Comparison of ENCODE assay signal across 8 cellular contexts in genomic region chr2:19349911-19350677, GRCh38. TPM values are rescaled to one million over a fixed set of nuclear protein-coding genes. Genes with fewer than 3 reads are reported as not detected.
DNase-seq lines count a peak whose midpoint lies in the region; ATAC-seq and TF ChIP-seq lines count a peak whose summit lies in the region.

No MANE protein-coding gene starts in this region.

- DNase-seq in AG09319 (ENCODE audit: extremely low read depth, low read depth) (no peak), fibroblast of mammary gland (ENCODE audit: low read depth) (no peak), NCI-H510A (lab: John Stamatoyannopoulos, UW) (no peak), SKM-1 treated with dmso at 0.1 percent for 144 hours (lab: John Stamatoyannopoulos, UW; ENCODE audit: unreplicated experiment) (no peak), NCI-H146 treated with DMSO at 0.1 percent for 48 hours (lab: John Stamatoyannopoulos, UW; ENCODE audit: unreplicated experiment) (no peak)
- DNase-seq in activated CD8-positive, alpha-beta T cell treated with anti-CD3 and anti-CD28 coated beads, Interleukin-2, amount 10 ng/mL, durations not matched to agents 7 days and 5 days: peak; percentile 61

- no peak overlapping the region for H3K4me3 ChIP-seq in fibroblast of mammary gland (ENCODE audit: control insufficient read depth, low read depth, low read length)

- POLR2A ChIA-PET in activated CD8-positive, alpha-beta T cell treated with anti-CD3 and anti-CD28 coated beads, Interleukin-2, amount 10 ng/mL, durations not matched to agents 7 days and 5 days (lab: Charles Lee): interaction anchor here (4.0 kb wide), 1 partner anchor 10 kb away, joined by 36 read pairs; the partner anchor contains the start of gene OSR1

- CTCF ChIA-PET in activated CD8-positive, alpha-beta T cell treated with anti-CD3 and anti-CD28 coated beads, Interleukin-2, amount 10 ng/mL, durations not matched to agents 7 days and 5 days (lab: Charles Lee): interaction anchor here (1.2 to 3.2 kb wide), 3 partner anchors 10 to 514 kb away, joined by 4 to 18 read pairs (median 11); partner anchors contain the start of gene OSR1

- no peak overlapping the region for H3K27ac Mint-ChIP-seq in activated CD8-positive, alpha-beta T cell treated with anti-CD3 and anti-CD28 coated beads, Interleukin-2, amount 10 ng/mL, durations not matched to agents 7 days and 5 days
- H3K27ac Mint-ChIP-seq in nephron: peak overlapping the region in 2 of 3 experiments; percentile 65 to 77

- peaks cover 26% of the 10 kb centered on the region for H3K4me1 Mint-ChIP-seq in activated CD8-positive, alpha-beta T cell treated with anti-CD3 and anti-CD28 coated beads, Interleukin-2, amount 10 ng/mL, durations not matched to agents 7 days and 5 days (ENCODE audit: low read depth)
- H3K4me1 Mint-ChIP-seq in nephron: peaks cover 40% of the 10 kb centered on the region

- peaks cover 51% of the 10 kb centered on the region for H3K27me3 Mint-ChIP-seq in activated CD8-positive, alpha-beta T cell treated with anti-CD3 and anti-CD28 coated beads, Interleukin-2, amount 10 ng/mL, durations not matched to agents 7 days and 5 days (ENCODE audit: low read depth)
- peaks cover 57% of the 10 kb centered on the region for H3K27me3 Mint-ChIP-seq in nephron (ENCODE audit: low read depth)

- no peaks in the 10 kb centered on the region for H3K9me3 Mint-ChIP-seq in activated CD8-positive, alpha-beta T cell treated with anti-CD3 and anti-CD28 coated beads, Interleukin-2, amount 10 ng/mL, durations not matched to agents 7 days and 5 days (ENCODE audit: insufficient read depth)
- H3K9me3 Mint-ChIP-seq in nephron: no peaks in the 10 kb centered on the region

- TF ChIP-seq CTCF in AG09319 (IDR thresholded peaks at IDR 0.05; ENCODE audit: low read depth, low read length) (peak; percentile 79), fibroblast of mammary gland (conservative IDR thresholded peaks at IDR 0.05; ENCODE audit: control insufficient read depth, insufficient read depth, low read depth, low read length) (peak; percentile 42), nephron (IDR thresholded peaks at IDR 0.05; ENCODE audit: unreplicated experiment in 3 of 3) (peak; percentile 61 to 74 (median 62))

- H3K36me3 Mint-ChIP-seq in activated CD8-positive, alpha-beta T cell treated with anti-CD3 and anti-CD28 coated beads, Interleukin-2, amount 10 ng/mL, durations not matched to agents 7 days and 5 days (ENCODE audit: low read depth): peaks cover 5% of the 10 kb centered on the region
- peaks cover 45% of the 10 kb centered on the region for H3K36me3 Mint-ChIP-seq in nephron (ENCODE audit: low read depth)

- peak; percentile 19 for ATAC-seq in HG02610 (IDR thresholded peaks at IDR 0.05; ENCODE audit: unreplicated experiment)
- peak; percentile 19 for ATAC-seq in activated CD8-positive, alpha-beta T cell treated with anti-CD3 and anti-CD28 coated beads, Interleukin-2, amount 10 ng/mL, durations not matched to agents 7 days and 5 days

- H3K4me3 Mint-ChIP-seq in activated CD8-positive, alpha-beta T cell treated with anti-CD3 and anti-CD28 coated beads, Interleukin-2, amount 10 ng/mL, durations not matched to agents 7 days and 5 days: no peak overlapping the region
- peak overlapping the region; percentile 70 to 96 (median 80) for H3K4me3 Mint-ChIP-seq in nephron

RNA-seq across cellular contexts. Expression of gene OSR1, which starts 8.3 kb away (rescaled TPM):
- not detected for total RNA-seq in activated CD8-positive, alpha-beta T cell treated with anti-CD3 and anti-CD28 coated beads, Interleukin-2, amount 10 ng/mL, durations not matched to agents 7 days and 5 days
